In the genomic region with DNA sequence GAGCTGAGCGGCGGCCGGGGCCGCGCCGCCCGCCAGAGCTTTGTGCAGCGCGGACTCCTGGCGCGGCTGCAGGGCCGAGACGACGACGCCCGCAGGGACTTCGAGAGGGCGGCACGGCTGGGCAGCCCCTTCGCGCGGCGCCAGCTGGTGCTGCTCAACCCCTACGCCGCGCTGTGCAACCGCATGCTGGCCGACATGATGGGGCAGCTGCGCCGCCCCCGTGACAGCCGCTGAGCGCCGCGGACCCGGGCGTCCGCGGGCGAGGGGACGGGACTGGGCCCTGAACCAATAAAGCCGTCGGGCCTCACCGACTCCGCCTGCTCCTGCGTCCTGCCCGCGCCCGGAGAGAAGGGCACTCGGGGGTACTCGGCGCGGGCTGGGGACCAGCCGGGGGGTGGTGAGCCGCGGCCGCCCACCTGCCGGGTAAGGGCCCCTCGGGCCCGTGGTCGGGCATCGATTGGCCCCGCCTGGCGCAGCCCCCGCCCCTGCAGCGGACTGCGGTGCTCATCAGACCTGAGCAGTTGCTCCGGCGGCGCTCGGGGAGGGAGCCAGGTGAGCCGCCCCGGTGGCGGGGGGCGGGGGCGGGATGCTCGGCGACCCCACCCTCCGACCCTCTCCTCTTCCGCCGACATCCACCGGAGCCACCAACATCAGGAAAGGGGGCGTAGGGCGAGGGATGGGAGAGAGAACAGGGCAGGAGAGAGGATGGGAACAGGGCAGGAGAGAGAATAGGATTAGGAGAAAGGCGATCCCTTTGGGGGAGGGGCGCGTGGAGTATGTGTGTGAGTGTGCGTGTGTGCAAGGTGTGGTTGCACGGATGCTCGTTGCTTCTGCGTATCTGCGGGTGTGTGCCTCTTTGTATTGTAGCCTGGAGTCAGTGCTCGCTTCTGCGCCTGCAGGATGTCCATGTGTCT, we compare ENCODE assay signal across 8 cellular contexts. TPM values are rescaled to one million over a fixed set of nuclear protein-coding genes. Genes with fewer than 3 reads are reported as not detected.
DNase-seq lines count a peak whose midpoint lies in the region; ATAC-seq and TF ChIP-seq lines count a peak whose summit lies in the region.

A gene (plus strand): TSS at position 510 of the 914 bp plus-strand sequence. CDS start 610 bp downstream, outside the sequence.

- peak within 1 kb of the TSS; percentile 42 for H3K27ac Mint-ChIP-seq in chondrocyte (ENCODE audit: unreplicated experiment)

- H3K9me3 Mint-ChIP-seq in chondrocyte (ENCODE audit: low read depth) = no peaks in the 10 kb centered on the region

- ATAC-seq in GM21576 (IDR thresholded peaks at IDR 0.05; ENCODE audit: unreplicated experiment) (peak; percentile 56), GM18519 (IDR thresholded peaks at IDR 0.05; ENCODE audit: low FRiP score, unreplicated experiment) (no peak)
- ATAC-seq in activated CD4-positive, CD25-positive, alpha-beta regulatory T cell treated with anti-CD3 and anti-CD28 coated beads, Interleukin-2, amount 50 U/mL, for 24 hours = peak; percentile 87 to 89

- H3K27me3 Mint-ChIP-seq in chondrocyte (ENCODE audit: low read depth) = no peaks in the 10 kb centered on the region

- peaks cover 24% of the 10 kb centered on the region for H3K4me1 Mint-ChIP-seq in chondrocyte (ENCODE audit: low read depth)

- peaks cover 2% of the 10 kb centered on the region for H3K36me3 Mint-ChIP-seq in chondrocyte (ENCODE audit: low read depth)

- peak; percentile 50 for DNase-seq in DMS53 treated with DMSO at 0.1 percent for 48 hours (lab: John Stamatoyannopoulos, UW; ENCODE audit: unreplicated experiment)
- peak; percentile 86 for DNase-seq in NCI-H1105 treated with DMSO at 0.1 percent for 48 hours (lab: John Stamatoyannopoulos, UW)
- no peak for DNase-seq in chondrocyte (ENCODE audit: low spot score)
- DNase-seq in kidney tubule cell (ENCODE audit: low spot score) = peak; percentile 63
- peak; percentile 58 to 76 for DNase-seq in stimulated activated CD4-positive, alpha-beta T cell treated with anti-CD3 and anti-CD28 coated beads, Interleukin-15, amount 100 ng/mL, for 48 hours (ENCODE audit: low read depth in 2 of 2)

- TF ChIP-seq CTCF in chondrocyte (IDR thresholded peaks at IDR 0.05) = no peak

- H3K4me3 Mint-ChIP-seq in chondrocyte (ENCODE audit: unreplicated experiment) = peak within 1 kb of the TSS; percentile 92

RNA-seq across cellular contexts. Expression of the gene that starts here (rescaled TPM):
- total RNA-seq in chondrocyte = 23.3 to 27.1 TPM (median 26.3 TPM) in 3 replicates
